In genomic region chr3:111616417-111617105, GRCh38 we compare ENCODE assay signal across 10 cellular contexts. TPM values are rescaled to one million over a fixed set of nuclear protein-coding genes. Genes with fewer than 3 reads are reported as not detected.
DNase-seq lines count a peak whose midpoint lies in the region; ATAC-seq and TF ChIP-seq lines count a peak whose summit lies in the region.
"Had no signal": no experiment of that assay in that cellular context is flagged by ENCODE, and none has a peak within 500 bp of the region (broad histone marks: within the 10 kb centered on the region; RNA-seq: fewer than 3 reads in every experiment).

No MANE protein-coding gene starts in this region.

- no peak overlapping the region for H3K4me2 ChIP-seq in PC-3 (ENCODE audit: low read length)

- peaks cover 6% of the 10 kb centered on the region for H3K9me3 Mint-ChIP-seq in activated naive CD4-positive, alpha-beta T cell treated with anti-CD3 and anti-CD28 coated beads, Interleukin-2, amount 10 ng/mL, durations not matched to agents 7 days and 5 days

- H3F3A ChIP-seq in PC-3 (ENCODE audit: low read length, unreplicated experiment), result no peaks in the 10 kb centered on the region

- H3K9me2 ChIP-seq in PC-3 (replicated peaks; ENCODE audit: low read length), result no peaks in the 10 kb centered on the region

- BruUV-seq in PC-3 (replicated peaks; lab: Mats Ljungman, UMichigan), result no TSS peak

- intact Hi-C loops in PC-3 (cut with micrococcal nuclease), result loop anchor here (1.0 kb wide), 1 partner anchor 38 kb away; no protein-coding TSS in a partner anchor
- intact Hi-C loops in posterior cingulate gyrus (cut with DNase I), result no loop called here
- intact Hi-C loops in left ventricle myocardium inferior (cut with micrococcal nuclease), result no loop called here

- CTCF ChIA-PET in PC-3 (lab: Charles Lee), result interaction anchor here (0.6 kb wide), 1 partner anchor 39 kb away, joined by 4 read pairs; no protein-coding TSS in a partner anchor
- CTCF ChIA-PET in activated naive CD4-positive, alpha-beta T cell treated with anti-CD3 and anti-CD28 coated beads, Interleukin-2, amount 10 ng/mL, durations not matched to agents 7 days and 5 days (lab: Charles Lee), result interaction anchor here (0.6 to 7.0 kb wide), 27 partner anchors 9 to 605 kb away, joined by 3 to 115 read pairs (median 5); partner anchors contain the start of genes ABHD10, CD96 and ZBED2

- peaks cover 20% of the 10 kb centered on the region for H3K4me1 ChIP-seq in PC-3 (ENCODE audit: insufficient read depth, low read length)
- peaks cover 8% of the 10 kb centered on the region for H3K4me1 ChIP-seq in left ventricle myocardium inferior

- no peak overlapping the region for H3K9ac ChIP-seq in PC-3 (ENCODE audit: low read length)

- H3K4me3 ChIP-seq in GM12875 (ENCODE audit: low read depth, low read length) (peak overlapping the region; percentile 5), PC-3 (ENCODE audit: low read length) (no peak overlapping the region), left ventricle myocardium inferior (no peak overlapping the region)

- no peaks in the 10 kb centered on the region for H3K27me3 ChIP-seq in PC-3 (ENCODE audit: low read length)
- H3K27me3 ChIP-seq in left ventricle myocardium inferior (ENCODE audit: low read depth), result peaks cover 4% of the 10 kb centered on the region

- peak overlapping the region; percentile 23 for H3K4me3 Mint-ChIP-seq in activated naive CD4-positive, alpha-beta T cell treated with anti-CD3 and anti-CD28 coated beads, Interleukin-2, amount 10 ng/mL, durations not matched to agents 7 days and 5 days

- peak; percentile 82 for ATAC-seq in HG02571 (IDR thresholded peaks at IDR 0.05; ENCODE audit: unreplicated experiment)
- ATAC-seq in PC-3, result peak; percentile 12; the same call in 1 of the 2 replicates

- H4K20me1 ChIP-seq in PC-3 (ENCODE audit: low read length), result no peaks in the 10 kb centered on the region

- peaks cover 70% of the 10 kb centered on the region for H3K4me1 Mint-ChIP-seq in activated naive CD4-positive, alpha-beta T cell treated with anti-CD3 and anti-CD28 coated beads, Interleukin-2, amount 10 ng/mL, durations not matched to agents 7 days and 5 days

- POLR2A ChIA-PET in PC-3 (lab: Charles Lee; ENCODE audit: unreplicated experiment), result no interaction called here

- H3K79me2 ChIP-seq in PC-3 (ENCODE audit: low read length), result no peaks in the 10 kb centered on the region

- H3K27ac Mint-ChIP-seq in activated naive CD4-positive, alpha-beta T cell treated with anti-CD3 and anti-CD28 coated beads, Interleukin-2, amount 10 ng/mL, durations not matched to agents 7 days and 5 days, result peak overlapping the region; percentile 89

- DNase-seq in PC-3, result peak; percentile 62
- DNase-seq in activated naive CD4-positive, alpha-beta T cell treated with anti-CD3 and anti-CD28 coated beads, Interleukin-2, amount 10 ng/mL, durations not matched to agents 7 days and 5 days, result peak; percentile 73
- peak; percentile 78 for DNase-seq in stimulated activated CD4-positive, alpha-beta T cell treated with anti-CD3 and anti-CD28 coated beads, Interleukin-4, amount 100 ng/mL, for 24 hours
- no peak for DNase-seq in posterior cingulate gyrus
- DNase-seq in left ventricle myocardium inferior, result no peak
- DNase-seq in globus pallidus (ENCODE audit: low spot score), result no peak

- H3K27me3 Mint-ChIP-seq in activated naive CD4-positive, alpha-beta T cell treated with anti-CD3 and anti-CD28 coated beads, Interleukin-2, amount 10 ng/mL, durations not matched to agents 7 days and 5 days, result no peaks in the 10 kb centered on the region

- H3K27ac ChIP-seq in PC-3 (ENCODE audit: low read length) (no peak overlapping the region), left ventricle myocardium inferior (replicated peaks) (no peak overlapping the region)

- H3K36me3 ChIP-seq in PC-3 (ENCODE audit: low read depth, low read length) (no peaks in the 10 kb centered on the region), left ventricle myocardium inferior (no peaks in the 10 kb centered on the region)

- peak; percentile 67 for TF ChIP-seq CTCF in GM12875 (IDR thresholded peaks at IDR 0.05; ENCODE audit: borderline replicate concordance, insufficient read depth, low read depth, low read length)
- TF ChIP-seq CTCF in PC-3 (conservative IDR thresholded peaks at IDR 0.05; ENCODE audit: low read depth, low read length), result peak; percentile 58
- no peak for TF ChIP-seq CTCF in left ventricle myocardium inferior (IDR thresholded peaks at IDR 0.05; ENCODE audit: borderline replicate concordance)

- H2AFZ ChIP-seq in PC-3 (ENCODE audit: low read length), result no peak overlapping the region

- H3K9me3 ChIP-seq in PC-3 (ENCODE audit: low read length), result no peaks in the 10 kb centered on the region
- no peaks in the 10 kb centered on the region for H3K9me3 ChIP-seq in left ventricle myocardium inferior (replicated peaks)

- H3K36me3 Mint-ChIP-seq in activated naive CD4-positive, alpha-beta T cell treated with anti-CD3 and anti-CD28 coated beads, Interleukin-2, amount 10 ng/mL, durations not matched to agents 7 days and 5 days, result peaks cover 86% of the 10 kb centered on the region

RNA-seq across cellular contexts. Expression of gene ZBED2, which starts 21.4 kb away (rescaled TPM):
- 0.35 and 0.69 TPM in 2 replicates for total RNA-seq in PC-3 (2014; rRNA removed)
- not detected for total RNA-seq in left ventricle myocardium inferior
- total RNA-seq: liver, NCI-H460 had no signal

RNA-seq across cellular contexts. Expression of gene PLCXD2, which starts 57.9 kb away (rescaled TPM):
- total RNA-seq in PC-3 (2014; rRNA removed), result 8.1 and 10.4 TPM in 2 replicates
- 0.77 TPM for total RNA-seq in left ventricle myocardium inferior

Comparison
In these comparisons a context has a peak if more than half of its experiments do, and no peak if none do; other contexts are left out.
1. DNase-seq: peak in PC-3 (single experiment), activated naive CD4-positive, alpha-beta T cell treated with anti-CD3 and anti-CD28 coated beads, Interleukin-2, amount 10 ng/mL, durations not matched to agents 7 days and 5 days (single experiment) and stimulated activated CD4-positive, alpha-beta T cell treated with anti-CD3 and anti-CD28 coated beads, Interleukin-4, amount 100 ng/mL, for 24 hours (single experiment); none in posterior cingulate gyrus (0 of 10), left ventricle myocardium inferior (single experiment) and globus pallidus (single experiment).